Comparison of ENCODE assay signal across 23 cellular contexts in the genomic region with DNA sequence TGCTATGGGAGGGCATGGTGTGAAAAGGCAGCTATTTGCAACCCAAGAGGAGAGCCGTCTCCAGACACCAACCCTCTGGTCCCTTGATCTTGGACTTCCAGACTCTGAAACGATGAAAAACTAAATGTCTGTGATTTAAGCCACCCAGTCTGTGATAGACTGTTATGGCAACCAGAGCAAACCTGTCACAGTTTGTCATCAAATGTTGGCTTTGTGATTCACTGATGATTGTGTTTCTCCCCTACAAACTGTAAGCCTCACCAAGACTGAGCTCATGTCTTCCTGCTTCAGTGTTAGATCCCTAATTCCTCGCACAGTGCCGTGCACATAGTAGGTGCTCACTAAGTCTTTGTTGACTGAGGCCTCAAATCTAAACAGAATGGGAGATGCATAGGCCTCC.
DNase-seq lines count a peak whose midpoint lies in the region; ATAC-seq and TF ChIP-seq lines count a peak whose summit lies in the region.
"Had no signal": no experiment of that assay in that cellular context is flagged by ENCODE, and none has a peak within 500 bp of the region (broad histone marks: within the 10 kb centered on the region; RNA-seq: fewer than 3 reads in every experiment).

No MANE protein-coding gene starts in this region.

- CTCF ChIA-PET in activated CD8-positive, alpha-beta T cell treated with anti-CD3 and anti-CD28 coated beads, Interleukin-2, amount 10 ng/mL, durations not matched to agents 7 days and 5 days (lab: Charles Lee), result no interaction called here

- H3K4me1 Mint-ChIP-seq in activated T-helper 17 cell treated with anti-CD3 and anti-CD28 coated beads, Interleukin-2, amount 50 U/mL, for 72 hours, result peaks cover 5% of the 10 kb centered on the region
- H3K4me1 Mint-ChIP-seq in nephron, result peaks cover 45% of the 10 kb centered on the region
- no peaks in the 10 kb centered on the region for H3K4me1 Mint-ChIP-seq in activated CD8-positive, alpha-beta T cell treated with anti-CD3 and anti-CD28 coated beads, Interleukin-2, amount 10 ng/mL, durations not matched to agents 7 days and 5 days (ENCODE audit: low read depth)
- H3K4me1 Mint-ChIP-seq: CD14-positive monocyte had no signal

- no peak for TF ChIP-seq CTCF in nephron (IDR thresholded peaks at IDR 0.05; ENCODE audit: unreplicated experiment in 3 of 3)

- POLR2A ChIA-PET in activated CD8-positive, alpha-beta T cell treated with anti-CD3 and anti-CD28 coated beads, Interleukin-2, amount 10 ng/mL, durations not matched to agents 7 days and 5 days (lab: Charles Lee), result interaction anchor here (0.6 kb wide), 1 partner anchor 217 kb away, joined by 3 read pairs; no protein-coding TSS in a partner anchor

- H3K9me3 Mint-ChIP-seq in activated T-helper 17 cell treated with anti-CD3 and anti-CD28 coated beads, Interleukin-2, amount 50 U/mL, for 72 hours, result no peaks in the 10 kb centered on the region
- H3K9me3 Mint-ChIP-seq in nephron, result peaks cover 5% of the 10 kb centered on the region
- no peaks in the 10 kb centered on the region for H3K9me3 Mint-ChIP-seq in activated CD8-positive, alpha-beta T cell treated with anti-CD3 and anti-CD28 coated beads, Interleukin-2, amount 10 ng/mL, durations not matched to agents 7 days and 5 days (ENCODE audit: insufficient read depth)

- DNase-seq in A172 (ENCODE audit: low spot score), result peak; percentile 21
- peak; percentile 43 for DNase-seq in ELR (ENCODE audit: low read depth)
- DNase-seq in stimulated activated CD4-positive, alpha-beta T cell treated with anti-CD3 and anti-CD28 coated beads, Interleukin-4, amount 100 ng/mL, for 1 hour, result no peak
- DNase-seq in iPS-NIHi7 (ENCODE audit: extremely low spot score), result no peak
- no peak for DNase-seq in Right ventricle myocardium inferior (ENCODE audit: missing footprints)
- no peak for DNase-seq in activated CD8-positive, alpha-beta T cell treated with anti-CD3 and anti-CD28 coated beads, Interleukin-2, amount 10 ng/mL, durations not matched to agents 7 days and 5 days
- DNase-seq: activated CD4-positive, alpha-beta T cell treated with anti-CD3 and anti-CD28 coated beads for 48 hours; activated CD8-positive, alpha-beta memory T cell treated with anti-CD3 and anti-CD28 coated beads, Interleukin-2, amount 10 ng/mL, durations not matched to agents 7 days and 5 days; activated naive CD8-positive, alpha-beta T cell treated with anti-CD3 and anti-CD28 coated beads, Interleukin-2, amount 10 ng/mL, durations not matched to agents 7 days and 5 days; effector memory CD4-positive, alpha-beta T cell; H9; mammary epithelial cell; NCI-H146; nucleus accumbens; retina; Right ventricle myocardium superior; stimulated activated CD4-positive, alpha-beta T cell treated with anti-CD3 and anti-CD28 coated beads, Interleukin-12 subunit alpha, Interleukin-12 subunit beta, amount 100 ng/mL, for 4 hours had no signal

- no peaks in the 10 kb centered on the region for H3K27me3 Mint-ChIP-seq in activated T-helper 17 cell treated with anti-CD3 and anti-CD28 coated beads, Interleukin-2, amount 50 U/mL, for 72 hours
- H3K27me3 Mint-ChIP-seq in nephron (ENCODE audit: low read depth), result peaks cover 12% of the 10 kb centered on the region
- H3K27me3 Mint-ChIP-seq in activated CD8-positive, alpha-beta T cell treated with anti-CD3 and anti-CD28 coated beads, Interleukin-2, amount 10 ng/mL, durations not matched to agents 7 days and 5 days (ENCODE audit: low read depth), result peaks cover 24% of the 10 kb centered on the region

- H3K36me3 Mint-ChIP-seq in activated T-helper 17 cell treated with anti-CD3 and anti-CD28 coated beads, Interleukin-2, amount 50 U/mL, for 72 hours (ENCODE audit: low read depth), result no peaks in the 10 kb centered on the region
- no peaks in the 10 kb centered on the region for H3K36me3 Mint-ChIP-seq in nephron (ENCODE audit: low read depth)
- no peaks in the 10 kb centered on the region for H3K36me3 Mint-ChIP-seq in activated CD8-positive, alpha-beta T cell treated with anti-CD3 and anti-CD28 coated beads, Interleukin-2, amount 10 ng/mL, durations not matched to agents 7 days and 5 days (ENCODE audit: low read depth)
- H3K36me3 Mint-ChIP-seq: activated CD8-positive, alpha-beta memory T cell treated with anti-CD3 and anti-CD28 coated beads, Interleukin-2, amount 10 ng/mL, durations not matched to agents 7 days and 5 days; CD14-positive monocyte had no signal

- peak; percentile 85 for ATAC-seq in activated T-helper 17 cell treated with anti-CD3 and anti-CD28 coated beads, Interleukin-2, amount 50 U/mL, for 72 hours (replicated peaks)
- ATAC-seq in Right ventricle myocardium inferior, result no peak
- ATAC-seq in activated CD8-positive, alpha-beta T cell treated with anti-CD3 and anti-CD28 coated beads, Interleukin-2, amount 10 ng/mL, durations not matched to agents 7 days and 5 days, result no peak
- ATAC-seq: activated CD8-positive, alpha-beta memory T cell treated with anti-CD3 and anti-CD28 coated beads, Interleukin-2, amount 10 ng/mL, durations not matched to agents 7 days and 5 days; esophagus mucosa; K562; upper lobe of right lung had no signal

- intact Hi-C loops in Right ventricle myocardium inferior (cut with DNase I), result loop anchor here (5.0 kb wide), 1 partner anchor 70 kb away; no protein-coding TSS in a partner anchor

- no peak overlapping the region for H3K4me3 Mint-ChIP-seq in activated T-helper 17 cell treated with anti-CD3 and anti-CD28 coated beads, Interleukin-2, amount 50 U/mL, for 72 hours
- H3K4me3 Mint-ChIP-seq in nephron, result no peak overlapping the region
- H3K4me3 Mint-ChIP-seq in activated CD8-positive, alpha-beta T cell treated with anti-CD3 and anti-CD28 coated beads, Interleukin-2, amount 10 ng/mL, durations not matched to agents 7 days and 5 days, result no peak overlapping the region
- H3K4me3 Mint-ChIP-seq: activated CD8-positive, alpha-beta memory T cell treated with anti-CD3 and anti-CD28 coated beads, Interleukin-2, amount 10 ng/mL, durations not matched to agents 7 days and 5 days; activated naive CD8-positive, alpha-beta T cell treated with anti-CD3 and anti-CD28 coated beads, Interleukin-2, amount 10 ng/mL, durations not matched to agents 7 days and 5 days; CD14-positive monocyte; H9 had no signal

- H3K27ac Mint-ChIP-seq in activated T-helper 17 cell treated with anti-CD3 and anti-CD28 coated beads, Interleukin-2, amount 50 U/mL, for 72 hours, result peak overlapping the region; percentile 85
- H3K27ac Mint-ChIP-seq in nephron, result peak overlapping the region in 2 of 3 experiments; percentile 57 to 60
- no peak overlapping the region for H3K27ac Mint-ChIP-seq in activated CD8-positive, alpha-beta T cell treated with anti-CD3 and anti-CD28 coated beads, Interleukin-2, amount 10 ng/mL, durations not matched to agents 7 days and 5 days
- H3K27ac Mint-ChIP-seq: activated CD8-positive, alpha-beta memory T cell treated with anti-CD3 and anti-CD28 coated beads, Interleukin-2, amount 10 ng/mL, durations not matched to agents 7 days and 5 days; activated naive CD8-positive, alpha-beta T cell treated with anti-CD3 and anti-CD28 coated beads, Interleukin-2, amount 10 ng/mL, durations not matched to agents 7 days and 5 days; CD14-positive monocyte; H9 had no signal

Comparison
In these comparisons a context has a peak if more than half of its experiments do, and no peak if none do; other contexts are left out.
1. DNase-seq: peak in A172 (single experiment) and ELR (single experiment); none in stimulated activated CD4-positive, alpha-beta T cell treated with anti-CD3 and anti-CD28 coated beads, Interleukin-4, amount 100 ng/mL, for 1 hour (single experiment), iPS-NIHi7 (single experiment), Right ventricle myocardium inferior (single experiment) and activated CD8-positive, alpha-beta T cell treated with anti-CD3 and anti-CD28 coated beads, Interleukin-2, amount 10 ng/mL, durations not matched to agents 7 days and 5 days (single experiment).